Comparison of ENCODE assay signal across 9 cellular contexts in genomic region chr1:200867018-200867811, GRCh38. TPM values are rescaled to one million over a fixed set of nuclear protein-coding genes. Genes with fewer than 3 reads are reported as not detected.
DNase-seq lines count a peak whose midpoint lies in the region; ATAC-seq and TF ChIP-seq lines count a peak whose summit lies in the region.
"Had no signal": no experiment of that assay in that cellular context is flagged by ENCODE, and none has a peak within 500 bp of the region (broad histone marks: within the 10 kb centered on the region; RNA-seq: fewer than 3 reads in every experiment).

No MANE protein-coding gene starts in this region.

- in situ Hi-C loops in G401 (cut with HindIII; ENCODE audit: low sequenced_read_pairs): no loop called here

- H3K79me2 ChIP-seq in MM.1S (ENCODE audit: low read length): no peaks in the 10 kb centered on the region

- BruUV-seq in MCF 10A (replicated peaks; lab: Mats Ljungman, UMichigan): no TSS peak

- ATAC-seq in GM21528 (IDR thresholded peaks at IDR 0.05; ENCODE audit: low FRiP score, unreplicated experiment): peak; percentile 2
- ATAC-seq in effector memory CD8-positive, alpha-beta T cell (replicated peaks): no peak

- intact Hi-C loops in MCF 10A (cut with micrococcal nuclease): no loop called here

- H3K27me3 ChIP-seq in MM.1S (replicated peaks; ENCODE audit: insufficient read depth, low read length): no peaks in the 10 kb centered on the region

- no peaks in the 10 kb centered on the region for H4K20me1 ChIP-seq in MM.1S (ENCODE audit: insufficient read depth, low read length)

- peaks cover 3% of the 10 kb centered on the region for H3K36me3 Mint-ChIP-seq in effector memory CD8-positive, alpha-beta T cell (ENCODE audit: insufficient read depth)
- peaks cover 51% of the 10 kb centered on the region for H3K36me3 Mint-ChIP-seq in MCF 10A (ENCODE audit: insufficient read depth, unreplicated experiment)

- DNase-seq in GM10266 (ENCODE audit: extremely low spot score) (peak; percentile 46), MM.1S (peak; percentile 95), RKO (ENCODE audit: low spot score) (no peak), G401 (ENCODE audit: low spot score) (no peak), MCF 10A (ENCODE audit: unreplicated experiment) (no peak), SW 1271 (lab: John Stamatoyannopoulos, UW) (no peak)
- no peak for DNase-seq in effector memory CD8-positive, alpha-beta T cell

- peak overlapping the region; percentile 38 to 70 for H3K27ac Mint-ChIP-seq in effector memory CD8-positive, alpha-beta T cell
- no peak overlapping the region for H3K27ac Mint-ChIP-seq in MCF 10A (ENCODE audit: low read depth, unreplicated experiment)

- POLR2A ChIA-PET in MCF 10A (lab: Yijun Ruan, JAX): interaction anchor here (0.5 to 1.9 kb wide), 10 partner anchors 10 to 307 kb away, joined by 3 to 7 read pairs (median 4); partner anchors contain the start of gene INAVA

- peak overlapping the region; percentile 24 for H2AFZ ChIP-seq in MM.1S (ENCODE audit: low read length)

- peak overlapping the region; percentile 15 to 41 for H3K4me3 Mint-ChIP-seq in effector memory CD8-positive, alpha-beta T cell
- H3K4me3 Mint-ChIP-seq in MCF 10A (ENCODE audit: unreplicated experiment): no peak overlapping the region

- no peaks in the 10 kb centered on the region for H3K36me3 ChIP-seq in MM.1S (replicated peaks; ENCODE audit: insufficient read depth, low read length)

- H3K9me3 ChIP-seq in MM.1S (replicated peaks; ENCODE audit: insufficient read depth, low read length): no peaks in the 10 kb centered on the region

- peak overlapping the region; percentile 91 for H3K27ac ChIP-seq in MM.1S (ENCODE audit: low read length)

- H3K4me2 ChIP-seq in MM.1S (ENCODE audit: low read depth, low read length): peak overlapping the region; percentile 96

- CTCF ChIA-PET in MCF 10A (lab: Yijun Ruan, JAX): interaction anchor here (0.5 to 1.6 kb wide), 8 partner anchors 11 to 381 kb away, joined by 3 to 6 read pairs (median 3); no protein-coding TSS in a partner anchor

- TF ChIP-seq CTCF in GM10266 (IDR thresholded peaks at IDR 0.05; ENCODE audit: control insufficient read depth, insufficient read depth, low read depth, missing control alignments): no peak
- TF ChIP-seq CTCF in MM.1S (IDR thresholded peaks at IDR 0.05; ENCODE audit: low read length): no peak
- no peak for TF ChIP-seq CTCF in MCF 10A (IDR thresholded peaks at IDR 0.05; ENCODE audit: unreplicated experiment)

- peaks cover 56% of the 10 kb centered on the region for H3K4me1 ChIP-seq in MM.1S (ENCODE audit: low read length)

- H3K9me3 Mint-ChIP-seq in effector memory CD8-positive, alpha-beta T cell: no peaks in the 10 kb centered on the region
- no peaks in the 10 kb centered on the region for H3K9me3 Mint-ChIP-seq in MCF 10A (ENCODE audit: unreplicated experiment)

- H3K9me2 ChIP-seq in MM.1S (replicated peaks; ENCODE audit: insufficient read depth, low read length): no peaks in the 10 kb centered on the region

- peaks cover 42% of the 10 kb centered on the region for H3F3A ChIP-seq in MM.1S (ENCODE audit: insufficient read depth, low read length)

- H3K27me3 Mint-ChIP-seq in effector memory CD8-positive, alpha-beta T cell: no peaks in the 10 kb centered on the region
- H3K27me3 Mint-ChIP-seq in MCF 10A (ENCODE audit: insufficient read depth, unreplicated experiment): no peaks in the 10 kb centered on the region

- peaks cover 49 to 61% of the 10 kb centered on the region in 2 donors for H3K4me1 Mint-ChIP-seq in effector memory CD8-positive, alpha-beta T cell (ENCODE audit: low read depth in 2 of 2)
- H3K4me1 Mint-ChIP-seq in MCF 10A (ENCODE audit: insufficient read depth, unreplicated experiment): no peaks in the 10 kb centered on the region

- H3K4me3 ChIP-seq in MM.1S (ENCODE audit: low read length): peak overlapping the region; percentile 54

- H3K9ac ChIP-seq in MM.1S (ENCODE audit: low read length): peak overlapping the region; percentile 73

RNA-seq across cellular contexts. Expression of gene GPR25, which starts 5.6 kb away (rescaled TPM):
- total RNA-seq in G401 (2014; rRNA removed; shearing (Covaris generic)): not detected in 2 replicates
- 0.25 and 0.68 TPM in 2 replicates for total RNA-seq in MCF 10A (2022)
- total RNA-seq: mesenteric fat pad had no signal

RNA-seq across cellular contexts. Expression of gene INAVA, which starts 27.5 kb away (rescaled TPM):
- 39.3 and 54.7 TPM in 2 replicates for total RNA-seq in G401 (2014; rRNA removed; shearing (Covaris generic))
- 25.1 and 30.5 TPM in 2 replicates for total RNA-seq in MCF 10A (2022)

Comparison
In these comparisons a context has a peak if more than half of its experiments do, and no peak if none do; other contexts are left out.
1. DNase-seq: peak in GM10266 (single experiment) and MM.1S (single experiment); none in effector memory CD8-positive, alpha-beta T cell (0 of 3), RKO (single experiment), G401 (single experiment), MCF 10A (single experiment) and SW 1271 (0 of 2).